Comparison of ENCODE assay signal across 16 cellular contexts in genomic region chr16:3186946-3187690, GRCh38. TPM values are rescaled to one million over a fixed set of nuclear protein-coding genes. Genes with fewer than 3 reads are reported as not detected.
DNase-seq lines count a peak whose midpoint lies in the region; ATAC-seq and TF ChIP-seq lines count a peak whose summit lies in the region.
"Had no signal": no experiment of that assay in that cellular context is flagged by ENCODE, and none has a peak within 500 bp of the region (broad histone marks: within the 10 kb centered on the region; RNA-seq: fewer than 3 reads in every experiment).

No MANE protein-coding gene starts in this region.

- no peak for ATAC-seq in CD4-positive, alpha-beta T cell (ENCODE audit: poor library complexity)
- ATAC-seq in HG03159 (IDR thresholded peaks at IDR 0.05; ENCODE audit: unreplicated experiment) = no peak
- ATAC-seq: GM12878, left lobe of liver, PC-3, right cardiac atrium had no signal

- H3K4me1 Mint-ChIP-seq in CD4-positive, alpha-beta T cell (ENCODE audit: low read depth) = peaks cover 64% of the 10 kb centered on the region

- H3K9me3 ChIP-seq in CD4-positive, alpha-beta T cell (ENCODE audit: control insufficient read depth, low read length) = peaks cover 5% of the 10 kb centered on the region
- H3K9me3 ChIP-seq in PC-9 (ENCODE audit: insufficient read depth, low read depth) (no peaks in the 10 kb centered on the region), iPS-18a (ENCODE audit: control insufficient read depth, low read depth, low read length) (no peaks in the 10 kb centered on the region)

- H4K20me1 ChIP-seq in PC-9 (ENCODE audit: insufficient read depth) = no peaks in the 10 kb centered on the region

- H3K27me3 Mint-ChIP-seq in CD4-positive, alpha-beta T cell = peaks cover 92% of the 10 kb centered on the region

- H3K79me2 ChIP-seq in PC-9 (ENCODE audit: low read depth) = no peaks in the 10 kb centered on the region

- no peak for DNase-seq in CD4-positive, alpha-beta T cell
- DNase-seq in PC-9 = no peak
- no peak for DNase-seq in iPS-NIHi11 (ENCODE audit: low spot score)
- no peak for DNase-seq in germinal center (ENCODE audit: low spot score)
- DNase-seq in NK-92 (lab: John Stamatoyannopoulos, UW; ENCODE audit: unreplicated experiment) = no peak
- DNase-seq: activated gamma-delta T cell, PC-3, right cardiac atrium had no signal

- BruUV-seq in PC-9 (replicated peaks; lab: Mats Ljungman, UMichigan) = no TSS peak

- H3F3A ChIP-seq in PC-9 (ENCODE audit: insufficient read depth, low read depth) = peaks cover 49% of the 10 kb centered on the region

- peaks cover 68% of the 10 kb centered on the region for H3K27me3 ChIP-seq in CD4-positive, alpha-beta T cell (ENCODE audit: control insufficient read depth, insufficient read depth, low read length)
- H3K27me3 ChIP-seq in PC-9 (ENCODE audit: insufficient read depth, low read depth) = no peaks in the 10 kb centered on the region
- H3K27me3 ChIP-seq in iPS-18a (ENCODE audit: control insufficient read depth, insufficient read depth, low read length) = peaks cover 71% of the 10 kb centered on the region

- no peaks in the 10 kb centered on the region for H3K9me2 ChIP-seq in PC-9 (ENCODE audit: insufficient read depth)

- H3K36me3 ChIP-seq in PC-9 (ENCODE audit: low read depth) = no peaks in the 10 kb centered on the region
- H3K36me3 ChIP-seq in iPS-18a (ENCODE audit: control insufficient read depth, low read depth, low read length) = no peaks in the 10 kb centered on the region

- no peak for TF ChIP-seq CTCF in 22Rv1 (IDR thresholded peaks at IDR 0.05)
- TF ChIP-seq CTCF in CD4-positive, alpha-beta T cell (IDR thresholded peaks at IDR 0.05) = no peak
- TF ChIP-seq CTCF in PC-9 (conservative IDR thresholded peaks at IDR 0.05) = no peak

- H3K27ac ChIP-seq in 22Rv1 (peak overlapping the region; percentile 86; the same call in 1 of the 2 replicates), PC-9 (peak overlapping the region; percentile 2; the same call in 1 of the 2 replicates), iPS-18a (ENCODE audit: low read length) (no peak overlapping the region)
- no peak overlapping the region for H3K27ac ChIP-seq in CD4-positive, alpha-beta T cell (ENCODE audit: low read depth, low read length)
- H3K27ac ChIP-seq: C4-2B had no signal

- H3K9me3 Mint-ChIP-seq in CD4-positive, alpha-beta T cell = peaks cover 7% of the 10 kb centered on the region

- CTCF ChIA-PET in CD4-positive, alpha-beta T cell (lab: Charles Lee) = no interaction called here
- CTCF ChIA-PET in PC-9 (lab: Charles Lee) = no interaction called here

- H3K27ac Mint-ChIP-seq in CD4-positive, alpha-beta T cell = peak overlapping the region; percentile 80

- POLR2A ChIA-PET in CD4-positive, alpha-beta T cell (lab: Charles Lee) = interaction anchor here (0.7 to 3.1 kb wide), 6 partner anchors 15 to 76 kb away, joined by 3 to 13 read pairs (median 4); partner anchors contain the start of gene ZNF200
- POLR2A ChIA-PET in PC-9 (lab: Charles Lee; ENCODE audit: unreplicated experiment) = interaction anchor here (0.6 to 1.1 kb wide), 2 partner anchors 37 to 1289 kb away, joined by 8 to 31 read pairs; no protein-coding TSS in a partner anchor

- H3K4me3 ChIP-seq in PC-9 (peak overlapping the region; percentile 94; the same call in 1 of the 2 replicates), iPS-18a (ENCODE audit: low read length) (peak overlapping the region; percentile 43)

- intact Hi-C loops in CD4-positive, alpha-beta T cell (cut with DNase I, micrococcal nuclease) = loop anchor here (5.0 to 10.0 kb wide), 4 partner anchors 35 to 78 kb away; no protein-coding TSS in a partner anchor
- intact Hi-C loops in PC-9 (cut with micrococcal nuclease; ENCODE audit: unreplicated experiment) = loop anchor here (5.0 to 10.0 kb wide), 3 partner anchors 75 to 318 kb away; partner anchors contain the start of gene CLUAP1

- H3K36me3 Mint-ChIP-seq in CD4-positive, alpha-beta T cell (ENCODE audit: low read depth) = peaks cover 5% of the 10 kb centered on the region

- no peak overlapping the region for H2AFZ ChIP-seq in PC-9

- peak overlapping the region; percentile 95 for H3K4me2 ChIP-seq in PC-9

- H3K4me1 ChIP-seq in PC-9 (replicated peaks; ENCODE audit: insufficient read depth) = 0 out of 2 replicates have a peak, but pooled peaks cover 5% of the 10 kb centered on the region
- H3K4me1 ChIP-seq in iPS-18a (ENCODE audit: control insufficient read depth, low read depth, low read length) = peaks cover 16% of the 10 kb centered on the region

- H3K9ac ChIP-seq in iPS-18a (ENCODE audit: low read length) = no peak overlapping the region

- peak overlapping the region; percentile 82 for H3K4me3 Mint-ChIP-seq in CD4-positive, alpha-beta T cell

RNA-seq across cellular contexts. Expression of gene OR1F1, which starts 0.9 kb away (rescaled TPM):
- total RNA-seq in CD4-positive, alpha-beta T cell = not detected
- 1.2 and 1.4 TPM in 2 replicates for total RNA-seq in PC-9 (2021)
- total RNA-seq: glomerular endothelial cell; GM12878; left lobe of liver; naive thymus-derived CD8-positive, alpha-beta T cell; PC-3; right cardiac atrium had no signal

RNA-seq across cellular contexts. Expression of gene ZNF200, which starts 47.8 kb away (rescaled TPM):
- total RNA-seq in CD4-positive, alpha-beta T cell = 1 to 10 TPM; 7.0 to 7.2 TPM
- total RNA-seq in PC-9 (2021) = 12.1 and 13.2 TPM in 2 replicates

RNA-seq across cellular contexts. Expression of gene ZNF213, which starts 52.3 kb away (rescaled TPM):
- 1 to 10 TPM; 1.6 to 2.2 TPM for total RNA-seq in CD4-positive, alpha-beta T cell
- total RNA-seq in PC-9 (2021) = 15.9 and 17.7 TPM in 2 replicates

Comparison
In these comparisons a context has a peak if more than half of its experiments do, and no peak if none do; other contexts are left out.
1. H3K27ac ChIP-seq: peak in 22Rv1 (single experiment) and PC-9 (single experiment); none in CD4-positive, alpha-beta T cell (single experiment) and iPS-18a (single experiment).